23 cellular contexts compared by ENCODE assay signal in genomic region chr5:185095-186070, GRCh38. TPM values are rescaled to one million over a fixed set of nuclear protein-coding genes. Genes with fewer than 3 reads are reported as not detected.
"Had no signal": no experiment of that assay in that cellular context is flagged by ENCODE, and none has a peak within 500 bp of the region (broad histone marks: within the 10 kb centered on the region; RNA-seq: fewer than 3 reads in every experiment).

No MANE protein-coding gene starts in this region.

- DNase-seq: activated CD4-positive, alpha-beta T cell treated with anti-CD3 and anti-CD28 coated beads for 1 hour; activated CD8-positive, alpha-beta memory T cell treated with anti-CD3 and anti-CD28 coated beads for 24 hours; activated CD8-positive, alpha-beta memory T cell treated with anti-CD3 and anti-CD28 coated beads, Interleukin-2, amount 50 U/mL, for 48 hours; activated effector memory CD4-positive, alpha-beta T cell treated with anti-CD3 and anti-CD28 coated beads, Interleukin-2, amount 50 U/mL, for 16 hours; activated naive CD4-positive, alpha-beta T cell treated with anti-CD3 and anti-CD28 coated beads, Interleukin-2, amount 50 U/mL, for 16 hours; activated T-cell treated with anti-CD3 and anti-CD28 coated beads, Interleukin-2, amount 50 U/mL, for 48 hours; cortex of kidney; effector CD4-positive, alpha-beta T cell; hippocampal formation; stimulated activated CD4-positive, alpha-beta T cell treated with anti-CD3 and anti-CD28 coated beads, Interleukin-4, amount 100 ng/mL, for 24 hours; T-helper 2 cell; testis; WERI-Rb-1 had no signal

- H3K9me3 Mint-ChIP-seq: stimulated activated memory B cell treated with anti-CD40 and anti-IgM and Interleukin-4, amounts not matched to agents 10 μg/mL and 1 μg/mL and 100 μg/mL, for 72 hours had no signal

- H2AFZ ChIP-seq: parathyroid adenoma had no signal

- H3K4me3 ChIP-seq: ascending aorta, skin epidermis, testis, upper lobe of left lung had no signal

- H3K4me1 ChIP-seq: testis had no signal

- H3K9me3 ChIP-seq: ascending aorta, testis, upper lobe of left lung had no signal

- H3K9ac ChIP-seq: parathyroid adenoma had no signal

- H3K36me3 ChIP-seq: ascending aorta, upper lobe of left lung, WERI-Rb-1 had no signal

- H3K27me3 ChIP-seq: ascending aorta, testis, upper lobe of left lung had no signal

- H3K27ac ChIP-seq: ascending aorta, parathyroid adenoma, skin epidermis, testis, upper lobe of left lung, WERI-Rb-1 had no signal

- ATAC-seq: esophagus mucosa; left lobe of liver; stimulated activated memory B cell treated with anti-CD40 and anti-IgM and Interleukin-4, amounts not matched to agents 10 μg/mL and 1 μg/mL and 100 μg/mL, for 72 hours had no signal

- H3K4me3 Mint-ChIP-seq: stimulated activated memory B cell treated with anti-CD40 and anti-IgM and Interleukin-4, amounts not matched to agents 10 μg/mL and 1 μg/mL and 100 μg/mL, for 72 hours had no signal

- H3K36me3 Mint-ChIP-seq: stimulated activated memory B cell treated with anti-CD40 and anti-IgM and Interleukin-4, amounts not matched to agents 10 μg/mL and 1 μg/mL and 100 μg/mL, for 72 hours had no signal

- H3K27ac Mint-ChIP-seq: stimulated activated memory B cell treated with anti-CD40 and anti-IgM and Interleukin-4, amounts not matched to agents 10 μg/mL and 1 μg/mL and 100 μg/mL, for 72 hours had no signal

- FAIRE-seq: islet of Langerhans had no signal

RNA-seq across cellular contexts. Expression of gene LRRC14B, which starts 5.9 kb away (rescaled TPM):
- total RNA-seq: ascending aorta, esophagus mucosa, left lobe of liver, mononuclear cell, renal cortical epithelial cell, upper lobe of left lung had no signal
